ENCODE assay signal across 12 cellular contexts in the genomic region with DNA sequence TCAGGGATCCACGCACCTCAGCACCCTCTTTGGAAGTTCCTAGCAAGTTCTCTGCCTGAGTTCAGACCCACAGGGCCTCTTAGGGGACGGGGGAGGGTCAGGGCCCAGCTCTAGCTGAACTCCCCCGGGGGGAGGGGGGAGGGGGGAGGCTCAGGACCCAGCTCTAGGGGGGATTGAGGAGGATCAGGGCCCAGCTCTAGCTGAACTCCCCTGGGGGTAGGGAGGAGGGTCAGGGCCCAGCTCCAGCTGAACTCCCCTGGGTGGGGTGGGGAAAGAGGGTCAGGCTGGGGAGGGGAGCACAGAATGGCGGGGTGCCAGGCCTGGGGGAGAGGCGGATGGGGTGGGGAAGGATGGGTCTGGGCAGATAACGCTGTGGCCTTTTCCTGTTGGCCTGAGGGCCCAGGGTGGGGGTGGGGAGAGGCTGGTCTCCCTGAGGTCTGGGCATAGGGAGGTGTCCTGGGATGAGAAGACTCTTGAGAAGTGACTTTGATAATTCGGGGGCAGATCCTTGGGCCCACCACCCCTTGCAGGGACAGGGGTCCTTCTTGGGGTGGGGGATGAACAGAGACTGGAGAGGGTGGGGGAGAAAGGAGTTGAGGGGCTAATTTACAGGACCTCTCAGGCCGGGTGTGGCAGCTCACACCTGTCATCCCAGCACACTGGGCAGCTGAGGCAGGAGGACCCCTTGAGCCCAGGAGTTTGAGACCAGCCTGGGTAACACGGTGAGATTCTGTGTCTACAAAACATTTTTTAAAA. TPM values are rescaled to one million over a fixed set of nuclear protein-coding genes. Genes with fewer than 3 reads are reported as not detected.
DNase-seq lines count a peak whose midpoint lies in the region; TF ChIP-seq lines count a peak whose summit lies in the region.
"Had no signal": no experiment of that assay in that cellular context is flagged by ENCODE, and none has a peak within 500 bp of the region (broad histone marks: within the 10 kb centered on the region; RNA-seq: fewer than 3 reads in every experiment).

No MANE protein-coding gene starts in this region.

- H3K27ac ChIP-seq in osteoblast (ENCODE audit: low read depth, low read length), result no peak overlapping the region
- H3K27ac ChIP-seq: C4-2B, VCaP had no signal

- no peak for TF ChIP-seq CTCF in endothelial cell (IDR thresholded peaks at IDR 0.05; ENCODE audit: unreplicated experiment)
- no peak for TF ChIP-seq CTCF in osteoblast (IDR thresholded peaks at IDR 0.05; ENCODE audit: extremely low read depth, low read depth, low read length)
- no peak for TF ChIP-seq CTCF in MCF 10A (IDR thresholded peaks at IDR 0.05; ENCODE audit: unreplicated experiment)

- H3K36me3 Mint-ChIP-seq in endothelial cell (ENCODE audit: low read depth, unreplicated experiment) (no peaks in the 10 kb centered on the region), MCF 10A (ENCODE audit: insufficient read depth, unreplicated experiment) (no peaks in the 10 kb centered on the region)
- H3K36me3 Mint-ChIP-seq: brain, natural killer cell had no signal

- H3K27me3 Mint-ChIP-seq in endothelial cell (ENCODE audit: unreplicated experiment), result peaks cover 8% of the 10 kb centered on the region
- no peaks in the 10 kb centered on the region for H3K27me3 Mint-ChIP-seq in MCF 10A (ENCODE audit: insufficient read depth, unreplicated experiment)
- H3K27me3 Mint-ChIP-seq: activated T-cell treated with anti-CD3 and anti-CD28 coated beads, Interleukin-2, amount 50 U/mL, for 24 hours; brain had no signal

- H3K4me1 Mint-ChIP-seq in endothelial cell (ENCODE audit: unreplicated experiment), result peaks cover 27% of the 10 kb centered on the region
- H3K4me1 Mint-ChIP-seq in MCF 10A (ENCODE audit: insufficient read depth, unreplicated experiment), result peaks cover 12% of the 10 kb centered on the region

- H3K36me3 ChIP-seq in osteoblast (ENCODE audit: insufficient read depth, low read length), result no peaks in the 10 kb centered on the region

- no TSS peak for BruUV-seq in MCF 10A (replicated peaks; lab: Mats Ljungman, UMichigan)

- no peaks in the 10 kb centered on the region for H3K9me3 ChIP-seq in osteoblast (ENCODE audit: low read depth, low read length)

- no peak overlapping the region for H2AFZ ChIP-seq in osteoblast (ENCODE audit: low read length)

- no peaks in the 10 kb centered on the region for H4K20me1 ChIP-seq in osteoblast (ENCODE audit: insufficient read depth, low read length)

- H3K4me3 Mint-ChIP-seq in endothelial cell (ENCODE audit: unreplicated experiment) (no peak overlapping the region), MCF 10A (ENCODE audit: unreplicated experiment) (no peak overlapping the region)
- H3K4me3 Mint-ChIP-seq: activated T-cell treated with anti-CD3 and anti-CD28 coated beads, Interleukin-2, amount 50 U/mL, for 24 hours; brain; natural killer cell had no signal

- DNase-seq in HUDEP-2 (lab: John Stamatoyannopoulos, UW; ENCODE audit: unreplicated experiment in 76 of 76) (peak in 69 of 76 experiments; percentile 41 to 97 (median 81)), endothelial cell (ENCODE audit: low spot score) (no peak), osteoblast (ENCODE audit: insufficient read length, low spot score, missing footprints) (peak; percentile 47), MCF 10A (ENCODE audit: unreplicated experiment) (no peak), NCI-H526 (lab: John Stamatoyannopoulos, UW) (no peak)
- DNase-seq in activated CD8-positive, alpha-beta memory T cell treated with anti-CD3 and anti-CD28 coated beads, Interleukin-2, amount 50 U/mL, for 4 hours, result no peak
- DNase-seq: activated T-cell treated with anti-CD3 and anti-CD28 coated beads, Interleukin-2, amount 50 U/mL, for 24 hours; natural killer cell; NCI-H2107 had no signal

- CTCF ChIA-PET in MCF 10A (lab: Yijun Ruan, JAX), result interaction anchor here (0.5 to 0.6 kb wide), 5 partner anchors 16 to 171 kb away, joined by 3 read pairs; no protein-coding TSS in a partner anchor

- H3K9me3 Mint-ChIP-seq in endothelial cell (ENCODE audit: unreplicated experiment) (no peaks in the 10 kb centered on the region), MCF 10A (ENCODE audit: unreplicated experiment) (no peaks in the 10 kb centered on the region)
- H3K9me3 Mint-ChIP-seq: activated T-cell treated with anti-CD3 and anti-CD28 coated beads, Interleukin-2, amount 50 U/mL, for 24 hours; natural killer cell had no signal

- POLR2A ChIA-PET in MCF 10A (lab: Yijun Ruan, JAX), result interaction anchor here (1.2 kb wide), 1 partner anchor 8 kb away, joined by 3 read pairs; no protein-coding TSS in a partner anchor

- no peak overlapping the region for H3K4me3 ChIP-seq in osteoblast (ENCODE audit: insufficient read depth, low read length)

- peaks cover 14% of the 10 kb centered on the region for H3K4me1 ChIP-seq in osteoblast (ENCODE audit: insufficient read depth, low read length)

- no peak overlapping the region for H3K4me2 ChIP-seq in osteoblast (ENCODE audit: insufficient read depth, low read length)

- peak overlapping the region; percentile 90 for H3K27ac Mint-ChIP-seq in endothelial cell (ENCODE audit: unreplicated experiment)
- H3K27ac Mint-ChIP-seq in MCF 10A (ENCODE audit: low read depth, unreplicated experiment), result no peak overlapping the region
- H3K27ac Mint-ChIP-seq: activated T-cell treated with anti-CD3 and anti-CD28 coated beads, Interleukin-2, amount 50 U/mL, for 24 hours; natural killer cell had no signal

- intact Hi-C loops in MCF 10A (cut with micrococcal nuclease), result no loop called here

- no peaks in the 10 kb centered on the region for H3K27me3 ChIP-seq in osteoblast (ENCODE audit: insufficient read depth, low read length)

- H3K79me2 ChIP-seq in osteoblast (ENCODE audit: insufficient read depth, low read length), result no peaks in the 10 kb centered on the region

RNA-seq across cellular contexts. Expression of a gene that starts 5.5 kb away (rescaled TPM):
- 614 TPM for total RNA-seq in endothelial cell (ENCODE audit: unreplicated experiment)
- 106 and 124 TPM in 2 replicates for total RNA-seq in osteoblast
- total RNA-seq in MCF 10A (2022), result 348 and 431 TPM in 2 replicates

RNA-seq across cellular contexts. Expression of a gene that starts 30.0 kb away (rescaled TPM):
- total RNA-seq in endothelial cell (ENCODE audit: unreplicated experiment), result 17.6 TPM
- total RNA-seq in osteoblast, result 0.36 TPM in 1 of 2 replicates, not detected in the other
- not detected in 2 replicates for total RNA-seq in MCF 10A (2022)
- total RNA-seq: natural killer cell had no signal

RNA-seq across cellular contexts. Expression of a gene that starts 35.9 kb away (rescaled TPM):
- total RNA-seq in endothelial cell (ENCODE audit: unreplicated experiment), result 0.21 TPM
- total RNA-seq in osteoblast, result not detected in 2 replicates
- not detected in 2 replicates for total RNA-seq in MCF 10A (2022)

RNA-seq across cellular contexts. Expression of a gene that starts 40.9 kb away (rescaled TPM):
- total RNA-seq in endothelial cell (ENCODE audit: unreplicated experiment), result not detected
- 0.36 and 0.59 TPM in 2 replicates for total RNA-seq in osteoblast
- total RNA-seq in MCF 10A (2022), result 33.7 and 35.0 TPM in 2 replicates
- total RNA-seq: natural killer cell had no signal

RNA-seq across cellular contexts. Expression of a gene that starts 49.0 kb away (rescaled TPM):
- total RNA-seq in endothelial cell (ENCODE audit: unreplicated experiment), result not detected
- not detected in 2 replicates for total RNA-seq in osteoblast
- not detected in 2 replicates for total RNA-seq in MCF 10A (2022)

Comparison
In these comparisons a context has a peak if more than half of its experiments do, and no peak if none do; other contexts are left out.
1. DNase-seq: peak in HUDEP-2 (69 of 76) and osteoblast (single experiment); none in endothelial cell (single experiment), MCF 10A (single experiment), activated CD8-positive, alpha-beta memory T cell treated with anti-CD3 and anti-CD28 coated beads, Interleukin-2, amount 50 U/mL, for 4 hours (single experiment) and NCI-H526 (0 of 2).
2. RNA of a gene that starts 30.0 kb away (total RNA-seq): 17.6 TPM in endothelial cell (single experiment); 0.36 TPM in osteoblast and not detected in MCF 10A; every median in the first group is over 10 times any median in the second.